1 cellular context compared by ENCODE assay signal in genomic region chr11:83071641-83072591, GRCh38.
TF ChIP-seq lines count a peak whose summit lies in the region.

TSS of gene RAB30 (minus strand) at chr11:83071897. CDS start at chr11:82997316, 74,581 bp downstream.

TF ChIP-seq in K562, 482 proteins besides CTCF, POLR2A, EP300 and RAD21 (continued from another document and continues in another):
- no peak for TF ChIP-seq NELFE (IDR thresholded peaks at IDR 0.05; ENCODE audit: insufficient read depth, insufficient read length)
- no peak for TF ChIP-seq MIER1 (IDR thresholded peaks at IDR 0.05; ENCODE audit: low read depth)
- peak; percentile 70 for TF ChIP-seq GABPB1 (CRISPR knock-in tag; IDR thresholded peaks at IDR 0.05)
- TF ChIP-seq MCM3 (IDR thresholded peaks at IDR 0.05) = no peak
- peak; percentile 93 for TF ChIP-seq POLR2G (IDR thresholded peaks at IDR 0.05; ENCODE audit: low read depth, low read length)
- TF ChIP-seq HDAC8 (tag; IDR thresholded peaks at IDR 0.05) = no peak
- TF ChIP-seq RNF2 (IDR thresholded peaks at IDR 0.05) = 0 out of 2 replicates have a peak, but pooled peaks have one; percentile 19
- no peak for TF ChIP-seq HIVEP1 (CRISPR knock-in tag; IDR thresholded peaks at IDR 0.05)
- TF ChIP-seq MNT (conservative IDR thresholded peaks at IDR 0.05) = peak; percentile 68 to 82
- TF ChIP-seq ZC3H4 (CRISPR knock-in tag; IDR thresholded peaks at IDR 0.05; ENCODE audit: borderline replicate concordance) = 0 out of 2 replicates have a peak, but pooled peaks have one; percentile 51
- no peak for TF ChIP-seq ZNF224 (CRISPR knock-in tag; IDR thresholded peaks at IDR 0.05)
- no peak for TF ChIP-seq ZNF347 (CRISPR knock-in tag; IDR thresholded peaks at IDR 0.05; ENCODE audit: low read depth)
- peak; percentile 89 for TF ChIP-seq RBBP5 (IDR thresholded peaks at IDR 0.05; ENCODE audit: borderline replicate concordance, insufficient read depth, low read length, poor library complexity, severe bottlenecking)
- no peak for TF ChIP-seq ZNF134 (CRISPR knock-in tag; conservative IDR thresholded peaks at IDR 0.05)
- TF ChIP-seq ZNF407 (IDR thresholded peaks at IDR 0.05; ENCODE audit: low read depth) = no peak; the same call in 1 of the 2 replicates
- peak; percentile 59; the same call in 1 of the 2 replicates for TF ChIP-seq TCF3 (CRISPR knock-in tag; IDR thresholded peaks at IDR 0.05)
- TF ChIP-seq NFXL1 (CRISPR knock-in tag; IDR thresholded peaks at IDR 0.05) = 0 out of 2 replicates have a peak, but pooled peaks have one; percentile 46
- 0 out of 2 replicates have a peak, but pooled peaks have one; percentile 2 for TF ChIP-seq MAFF (IDR thresholded peaks at IDR 0.05; ENCODE audit: low read length)
- TF ChIP-seq, protein P1, sequence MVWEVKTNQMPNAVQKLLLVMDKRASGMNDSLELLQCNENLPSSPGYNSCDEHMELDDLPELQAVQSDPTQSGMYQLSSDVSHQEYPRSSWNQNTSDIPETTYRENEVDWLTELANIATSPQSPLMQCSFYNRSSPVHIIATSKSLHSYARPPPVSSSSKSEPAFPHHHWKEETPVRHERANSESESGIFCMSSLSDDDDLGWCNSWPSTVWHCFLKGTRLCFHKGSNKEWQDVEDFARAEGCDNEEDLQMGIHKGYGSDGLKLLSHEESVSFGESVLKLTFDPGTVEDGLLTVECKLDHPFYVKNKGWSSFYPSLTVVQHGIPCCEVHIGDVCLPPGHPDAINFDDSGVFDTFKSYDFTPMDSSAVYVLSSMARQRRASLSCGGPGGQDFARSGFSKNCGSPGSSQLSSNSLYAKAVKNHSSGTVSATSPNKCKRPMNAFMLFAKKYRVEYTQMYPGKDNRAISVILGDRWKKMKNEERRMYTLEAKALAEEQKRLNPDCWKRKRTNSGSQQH (CRISPR knock-in tag; IDR thresholded peaks at IDR 0.05) = peak; percentile 87
- TF ChIP-seq USF1 (CRISPR knock-in tag; IDR thresholded peaks at IDR 0.05) = no peak
- TF ChIP-seq, protein P2, sequence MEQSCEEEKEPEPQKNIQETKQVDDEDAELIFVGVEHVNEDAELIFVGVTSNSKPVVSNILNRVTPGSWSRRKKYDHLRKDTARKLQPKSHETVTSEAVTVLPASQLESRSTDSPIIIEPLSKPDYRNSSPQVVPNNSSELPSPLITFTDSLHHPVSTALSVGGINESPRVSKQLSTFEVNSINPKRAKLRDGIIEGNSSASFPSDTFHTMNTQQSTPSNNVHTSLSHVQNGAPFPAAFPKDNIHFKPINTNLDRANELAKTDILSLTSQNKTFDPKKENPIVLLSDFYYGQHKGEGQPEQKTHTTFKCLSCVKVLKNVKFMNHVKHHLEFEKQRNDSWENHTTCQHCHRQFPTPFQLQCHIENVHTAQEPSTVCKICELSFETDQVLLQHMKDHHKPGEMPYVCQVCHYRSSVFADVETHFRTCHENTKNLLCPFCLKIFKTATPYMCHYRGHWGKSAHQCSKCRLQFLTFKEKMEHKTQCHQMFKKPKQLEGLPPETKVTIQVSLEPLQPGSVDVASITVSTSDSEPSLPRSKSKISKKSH (CRISPR knock-in tag; IDR thresholded peaks at IDR 0.05) = no peak
- TF ChIP-seq MBD2 (IDR thresholded peaks at IDR 0.05; ENCODE audit: borderline replicate concordance, low read depth) = peak; percentile 87
- TF ChIP-seq MYNN (IDR thresholded peaks at IDR 0.05) = peak; percentile 86
- no peak for TF ChIP-seq MYNN (CRISPR knock-in tag; IDR thresholded peaks at IDR 0.05)
- TF ChIP-seq SRSF9 (IDR thresholded peaks at IDR 0.05; ENCODE audit: borderline replicate concordance, low read depth, low read length) = no peak
- TF ChIP-seq, protein P3, sequence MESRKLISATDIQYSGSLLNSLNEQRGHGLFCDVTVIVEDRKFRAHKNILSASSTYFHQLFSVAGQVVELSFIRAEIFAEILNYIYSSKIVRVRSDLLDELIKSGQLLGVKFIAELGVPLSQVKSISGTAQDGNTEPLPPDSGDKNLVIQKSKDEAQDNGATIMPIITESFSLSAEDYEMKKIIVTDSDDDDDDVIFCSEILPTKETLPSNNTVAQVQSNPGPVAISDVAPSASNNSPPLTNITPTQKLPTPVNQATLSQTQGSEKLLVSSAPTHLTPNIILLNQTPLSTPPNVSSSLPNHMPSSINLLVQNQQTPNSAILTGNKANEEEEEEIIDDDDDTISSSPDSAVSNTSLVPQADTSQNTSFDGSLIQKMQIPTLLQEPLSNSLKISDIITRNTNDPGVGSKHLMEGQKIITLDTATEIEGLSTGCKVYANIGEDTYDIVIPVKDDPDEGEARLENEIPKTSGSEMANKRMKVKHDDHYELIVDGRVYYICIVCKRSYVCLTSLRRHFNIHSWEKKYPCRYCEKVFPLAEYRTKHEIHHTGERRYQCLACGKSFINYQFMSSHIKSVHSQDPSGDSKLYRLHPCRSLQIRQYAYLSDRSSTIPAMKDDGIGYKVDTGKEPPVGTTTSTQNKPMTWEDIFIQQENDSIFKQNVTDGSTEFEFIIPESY (CRISPR knock-in tag; IDR thresholded peaks at IDR 0.05) = peak; percentile 65
- TF ChIP-seq, protein P4, sequence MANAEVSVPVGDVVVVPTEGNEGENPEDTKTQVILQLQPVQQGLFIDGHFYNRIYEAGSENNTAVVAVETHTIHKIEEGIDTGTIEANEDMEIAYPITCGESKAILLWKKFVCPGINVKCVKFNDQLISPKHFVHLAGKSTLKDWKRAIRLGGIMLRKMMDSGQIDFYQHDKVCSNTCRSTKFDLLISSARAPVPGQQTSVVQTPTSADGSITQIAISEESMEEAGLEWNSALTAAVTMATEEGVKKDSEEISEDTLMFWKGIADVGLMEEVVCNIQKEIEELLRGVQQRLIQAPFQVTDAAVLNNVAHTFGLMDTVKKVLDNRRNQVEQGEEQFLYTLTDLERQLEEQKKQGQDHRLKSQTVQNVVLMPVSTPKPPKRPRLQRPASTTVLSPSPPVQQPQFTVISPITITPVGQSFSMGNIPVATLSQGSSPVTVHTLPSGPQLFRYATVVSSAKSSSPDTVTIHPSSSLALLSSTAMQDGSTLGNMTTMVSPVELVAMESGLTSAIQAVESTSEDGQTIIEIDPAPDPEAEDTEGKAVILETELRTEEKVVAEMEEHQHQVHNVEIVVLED (CRISPR knock-in tag; IDR thresholded peaks at IDR 0.05) = no peak; the same call in 1 of the 2 replicates
- peak in 1 of 2 experiments; percentile 71; a peak in 2 of 4 replicates for TF ChIP-seq HDAC1 (IDR thresholded peaks at IDR 0.05)
- no peak for TF ChIP-seq ZNF146 (CRISPR knock-in tag; IDR thresholded peaks at IDR 0.05; ENCODE audit: unreplicated experiment)
- TF ChIP-seq, protein P5, sequence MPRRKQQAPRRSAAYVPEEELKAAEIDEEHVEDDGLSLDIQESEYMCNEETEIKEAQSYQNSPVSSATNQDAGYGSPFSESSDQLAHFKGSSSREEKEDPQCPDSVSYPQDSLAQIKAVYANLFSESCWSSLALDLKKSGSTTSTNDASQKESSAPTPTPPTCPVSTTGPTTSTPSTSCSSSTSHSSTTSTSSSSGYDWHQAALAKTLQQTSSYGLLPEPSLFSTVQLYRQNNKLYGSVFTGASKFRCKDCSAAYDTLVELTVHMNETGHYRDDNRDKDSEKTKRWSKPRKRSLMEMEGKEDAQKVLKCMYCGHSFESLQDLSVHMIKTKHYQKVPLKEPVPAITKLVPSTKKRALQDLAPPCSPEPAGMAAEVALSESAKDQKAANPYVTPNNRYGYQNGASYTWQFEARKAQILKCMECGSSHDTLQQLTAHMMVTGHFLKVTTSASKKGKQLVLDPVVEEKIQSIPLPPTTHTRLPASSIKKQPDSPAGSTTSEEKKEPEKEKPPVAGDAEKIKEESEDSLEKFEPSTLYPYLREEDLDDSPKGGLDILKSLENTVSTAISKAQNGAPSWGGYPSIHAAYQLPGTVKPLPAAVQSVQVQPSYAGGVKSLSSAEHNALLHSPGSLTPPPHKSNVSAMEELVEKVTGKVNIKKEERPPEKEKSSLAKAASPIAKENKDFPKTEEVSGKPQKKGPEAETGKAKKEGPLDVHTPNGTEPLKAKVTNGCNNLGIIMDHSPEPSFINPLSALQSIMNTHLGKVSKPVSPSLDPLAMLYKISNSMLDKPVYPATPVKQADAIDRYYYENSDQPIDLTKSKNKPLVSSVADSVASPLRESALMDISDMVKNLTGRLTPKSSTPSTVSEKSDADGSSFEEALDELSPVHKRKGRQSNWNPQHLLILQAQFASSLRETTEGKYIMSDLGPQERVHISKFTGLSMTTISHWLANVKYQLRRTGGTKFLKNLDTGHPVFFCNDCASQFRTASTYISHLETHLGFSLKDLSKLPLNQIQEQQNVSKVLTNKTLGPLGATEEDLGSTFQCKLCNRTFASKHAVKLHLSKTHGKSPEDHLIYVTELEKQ (CRISPR knock-in tag; IDR thresholded peaks at IDR 0.05) = no peak
- peak; percentile 16 to 47; a peak in 1 of 4 replicates for TF ChIP-seq FOXK2 (conservative IDR thresholded peaks at IDR 0.05 in 1 of 2, IDR thresholded peaks at IDR 0.05 in 1 of 2; ENCODE audit: low read depth in 2 of 2)
- TF ChIP-seq SRSF1 (IDR thresholded peaks at IDR 0.05; ENCODE audit: low read depth, low read length) = no peak
- peak; percentile 88 for TF ChIP-seq CREB1 (IDR thresholded peaks at IDR 0.05)
- peak; percentile 81 for TF ChIP-seq CREB1 (CRISPR knock-in tag; IDR thresholded peaks at IDR 0.05)
- peak in 1 of 2 experiments; percentile 92 for TF ChIP-seq NCOA2 (IDR thresholded peaks at IDR 0.05; ENCODE audit: partially characterized antibody in 2 of 2)
- no peak for TF ChIP-seq NCOA4 (IDR thresholded peaks at IDR 0.05; ENCODE audit: partially characterized antibody)
- peak; percentile 5; the same call in 1 of the 2 replicates for TF ChIP-seq ZNF316 (IDR thresholded peaks at IDR 0.05)
